1 cellular context compared by ENCODE assay signal in the genomic region with DNA sequence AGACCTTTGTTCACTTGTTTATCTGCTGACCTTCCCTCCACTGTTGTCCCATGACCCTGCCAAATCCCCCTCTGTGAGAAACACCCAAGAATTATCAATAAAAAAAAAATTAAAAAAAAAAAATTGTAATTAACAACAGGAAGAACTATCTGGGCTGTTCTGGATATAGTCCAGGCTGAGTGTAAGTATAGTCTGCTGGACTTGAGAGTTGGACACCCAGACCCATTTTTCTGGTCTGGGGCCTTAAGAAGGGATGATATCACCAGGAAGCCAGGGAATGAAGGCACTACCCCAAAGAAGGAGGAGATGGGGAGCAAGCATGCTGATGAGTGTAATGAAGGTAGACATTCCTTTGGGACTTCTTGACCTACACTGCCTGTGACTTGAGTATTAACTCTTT.
TF ChIP-seq lines count a peak whose summit lies in the region.

No MANE protein-coding gene starts in this region.

TF ChIP-seq in SK-N-SH, 30 proteins besides CTCF, POLR2A, EP300 and RAD21 (continued from another document):
- TF ChIP-seq, protein P1, sequence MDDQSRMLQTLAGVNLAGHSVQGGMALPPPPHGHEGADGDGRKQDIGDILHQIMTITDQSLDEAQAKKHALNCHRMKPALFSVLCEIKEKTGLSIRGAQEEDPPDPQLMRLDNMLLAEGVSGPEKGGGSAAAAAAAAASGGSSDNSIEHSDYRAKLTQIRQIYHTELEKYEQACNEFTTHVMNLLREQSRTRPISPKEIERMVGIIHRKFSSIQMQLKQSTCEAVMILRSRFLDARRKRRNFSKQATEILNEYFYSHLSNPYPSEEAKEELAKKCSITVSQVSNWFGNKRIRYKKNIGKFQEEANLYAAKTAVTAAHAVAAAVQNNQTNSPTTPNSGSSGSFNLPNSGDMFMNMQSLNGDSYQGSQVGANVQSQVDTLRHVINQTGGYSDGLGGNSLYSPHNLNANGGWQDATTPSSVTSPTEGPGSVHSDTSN (IDR thresholded peaks at IDR 0.05) = no peak
- no peak for TF ChIP-seq FOXJ3 (CRISPR knock-in tag; IDR thresholded peaks at IDR 0.05)
- no peak for TF ChIP-seq NFIC (IDR thresholded peaks at IDR 0.05; ENCODE audit: borderline replicate concordance)
- TF ChIP-seq RXRA (IDR thresholded peaks at IDR 0.05; ENCODE audit: borderline replicate concordance, low read depth) = no peak
TF ChIP-seq in SK-N-SH: peak in this region for 0.
